Comparison of ENCODE assay signal across 8 cellular contexts in the genomic region with DNA sequence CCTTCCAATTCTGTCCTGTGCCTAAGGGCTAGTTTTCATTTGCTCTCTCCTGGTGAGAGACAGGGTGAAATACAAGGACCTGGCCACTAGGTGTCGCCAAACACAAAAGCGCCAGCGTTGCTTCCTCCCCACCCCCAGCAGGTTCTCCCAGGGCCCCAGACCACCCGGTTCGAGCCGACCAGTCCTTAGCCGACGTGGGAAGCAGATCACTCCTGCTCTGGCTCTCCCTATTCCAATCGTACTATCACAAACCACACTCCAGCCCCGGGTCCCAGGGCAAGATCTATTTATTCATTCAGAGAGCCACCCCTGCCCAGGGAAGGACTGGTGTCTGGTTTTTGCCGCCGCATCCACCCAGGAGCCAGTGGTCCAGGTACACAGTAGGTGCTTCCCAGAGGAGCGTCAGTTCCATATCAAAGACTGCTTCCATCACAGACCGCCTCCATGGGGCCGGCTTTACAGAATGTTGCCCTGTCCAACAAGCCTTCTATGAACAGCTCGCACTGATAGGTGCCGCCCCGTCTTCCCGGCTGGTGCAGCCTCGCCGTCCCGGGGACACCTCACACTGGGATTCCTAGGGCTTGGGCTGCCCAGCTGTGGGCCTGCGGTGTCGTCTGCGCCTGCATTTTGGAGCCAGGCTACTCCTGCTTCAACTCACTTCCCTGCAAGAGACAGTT. TPM values are rescaled to one million over a fixed set of nuclear protein-coding genes. Genes with fewer than 3 reads are reported as not detected.
A peak's percentile ranks its signal among the peaks of the same experiment; 100 is the strongest.
DNase-seq lines count a peak whose midpoint lies in the region; ATAC-seq and TF ChIP-seq lines count a peak whose summit lies in the region.

No MANE protein-coding gene starts in this region.

- H3K4me3 ChIP-seq in HL-60 (replicated peaks; ENCODE audit: insufficient read depth, low read length) (no peak overlapping the region), epithelial cell of proximal tubule (ENCODE audit: low read depth, low read length) (no peak overlapping the region)

- H3K27ac ChIP-seq in HL-60 (replicated peaks): no peak overlapping the region

- H3K27me3 ChIP-seq in HL-60 (ENCODE audit: insufficient read depth, poor library complexity, severe bottlenecking): no peaks in the 10 kb centered on the region

- TF ChIP-seq CTCF in HL-60 (IDR thresholded peaks at IDR 0.05; ENCODE audit: insufficient read depth, low read length) (peak; percentile 79), epithelial cell of proximal tubule (conservative IDR thresholded peaks at IDR 0.05; ENCODE audit: low read depth, low read length) (peak; percentile 98)

- ATAC-seq in GM19035 (IDR thresholded peaks at IDR 0.05; ENCODE audit: unreplicated experiment): no peak

- DNase-seq in DMS53 (lab: John Stamatoyannopoulos, UW) (peak; percentile 84), HL-60 (ENCODE audit: low read depth in 1 of 2, low spot score in 1 of 2) (peak; percentile 49 to 69), NOMO-1 treated with dmso at 0.1 percent for 144 hours (lab: John Stamatoyannopoulos, UW; ENCODE audit: unreplicated experiment) (peak; percentile 30), epithelial cell of proximal tubule (ENCODE audit: low read depth) (no peak), mucosa of gallbladder (ENCODE audit: low spot score) (peak; percentile 70)
- peak; percentile 75 for DNase-seq in activated CD8-positive, alpha-beta memory T cell treated with anti-CD3 and anti-CD28 coated beads, Interleukin-2, amount 50 U/mL, for 4 hours
- peak; percentile 44 to 55 for DNase-seq in stimulated activated CD8-positive, alpha-beta memory T cell treated with anti-CD3 and anti-CD28 coated beads, Interleukin-4, amount 100 ng/mL, for 4 hours (ENCODE audit: low read depth in 2 of 2, low spot score in 1 of 2)

RNA-seq across cellular contexts. Expression of gene CTNNBIP1, which starts 35.0 kb away (rescaled TPM):
- total RNA-seq in epithelial cell of proximal tubule: 25.5 and 26.8 TPM in 2 replicates
- 29.7 TPM for total RNA-seq in mucosa of gallbladder

RNA-seq across cellular contexts. Expression of gene CLSTN1, which starts 51.3 kb away (rescaled TPM):
- total RNA-seq in epithelial cell of proximal tubule (79.7 and 87.5 TPM in 2 replicates), mucosa of gallbladder (287 TPM)
